ENCODE assay signal across 1 cellular context in genomic region chrX:2426289-2426882, GRCh38.
TF ChIP-seq lines count a peak whose summit lies in the region.

No MANE protein-coding gene starts in this region.

TF ChIP-seq in HepG2, 621 proteins besides CTCF, POLR2A, EP300 and RAD21 (continues in another document):
- TF ChIP-seq, protein P1, sequence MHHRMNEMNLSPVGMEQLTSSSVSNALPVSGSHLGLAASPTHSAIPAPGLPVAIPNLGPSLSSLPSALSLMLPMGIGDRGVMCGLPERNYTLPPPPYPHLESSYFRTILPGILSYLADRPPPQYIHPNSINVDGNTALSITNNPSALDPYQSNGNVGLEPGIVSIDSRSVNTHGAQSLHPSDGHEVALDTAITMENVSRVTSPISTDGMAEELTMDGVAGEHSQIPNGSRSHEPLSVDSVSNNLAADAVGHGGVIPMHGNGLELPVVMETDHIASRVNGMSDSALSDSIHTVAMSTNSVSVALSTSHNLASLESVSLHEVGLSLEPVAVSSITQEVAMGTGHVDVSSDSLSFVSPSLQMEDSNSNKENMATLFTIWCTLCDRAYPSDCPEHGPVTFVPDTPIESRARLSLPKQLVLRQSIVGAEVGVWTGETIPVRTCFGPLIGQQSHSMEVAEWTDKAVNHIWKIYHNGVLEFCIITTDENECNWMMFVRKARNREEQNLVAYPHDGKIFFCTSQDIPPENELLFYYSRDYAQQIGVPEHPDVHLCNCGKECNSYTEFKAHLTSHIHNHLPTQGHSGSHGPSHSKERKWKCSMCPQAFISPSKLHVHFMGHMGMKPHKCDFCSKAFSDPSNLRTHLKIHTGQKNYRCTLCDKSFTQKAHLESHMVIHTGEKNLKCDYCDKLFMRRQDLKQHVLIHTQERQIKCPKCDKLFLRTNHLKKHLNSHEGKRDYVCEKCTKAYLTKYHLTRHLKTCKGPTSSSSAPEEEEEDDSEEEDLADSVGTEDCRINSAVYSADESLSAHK (CRISPR knock-in tag; IDR thresholded peaks at IDR 0.05; ENCODE audit: borderline replicate concordance) = no peak
- TF ChIP-seq, protein P2, sequence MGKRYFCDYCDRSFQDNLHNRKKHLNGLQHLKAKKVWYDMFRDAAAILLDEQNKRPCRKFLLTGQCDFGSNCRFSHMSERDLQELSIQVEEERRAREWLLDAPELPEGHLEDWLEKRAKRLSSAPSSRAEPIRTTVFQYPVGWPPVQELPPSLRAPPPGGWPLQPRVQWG (CRISPR knock-in tag; IDR thresholded peaks at IDR 0.05; ENCODE audit: borderline replicate concordance, low read depth) = no peak
- TF ChIP-seq ZFP36L1 (CRISPR knock-in tag; IDR thresholded peaks at IDR 0.05) = no peak
- TF ChIP-seq ZNF205 (CRISPR knock-in tag; IDR thresholded peaks at IDR 0.05) = no peak
- TF ChIP-seq ATF7 (IDR thresholded peaks at IDR 0.05) = peak; percentile 5; the same call in 1 of the 2 replicates
- TF ChIP-seq ATF7 (CRISPR knock-in tag; IDR thresholded peaks at IDR 0.05) = no peak
- TF ChIP-seq ETV5 (CRISPR knock-in tag; IDR thresholded peaks at IDR 0.05; ENCODE audit: borderline replicate concordance) = no peak
- TF ChIP-seq AHDC1 (CRISPR knock-in tag; IDR thresholded peaks at IDR 0.05; ENCODE audit: borderline replicate concordance) = no peak
- no peak for TF ChIP-seq ZEB1 (IDR thresholded peaks at IDR 0.05; ENCODE audit: insufficient replicate concordance, low read depth)
- TF ChIP-seq ZNF670 (CRISPR knock-in tag; IDR thresholded peaks at IDR 0.05; ENCODE audit: borderline replicate concordance) = no peak
- no peak for TF ChIP-seq ZC3H4 (CRISPR knock-in tag; IDR thresholded peaks at IDR 0.05; ENCODE audit: borderline replicate concordance)
- no peak for TF ChIP-seq NPAS2 (CRISPR knock-in tag; IDR thresholded peaks at IDR 0.05; ENCODE audit: borderline replicate concordance)
- TF ChIP-seq ADNP (CRISPR knock-in tag; IDR thresholded peaks at IDR 0.05) = no peak
- TF ChIP-seq, protein P3, sequence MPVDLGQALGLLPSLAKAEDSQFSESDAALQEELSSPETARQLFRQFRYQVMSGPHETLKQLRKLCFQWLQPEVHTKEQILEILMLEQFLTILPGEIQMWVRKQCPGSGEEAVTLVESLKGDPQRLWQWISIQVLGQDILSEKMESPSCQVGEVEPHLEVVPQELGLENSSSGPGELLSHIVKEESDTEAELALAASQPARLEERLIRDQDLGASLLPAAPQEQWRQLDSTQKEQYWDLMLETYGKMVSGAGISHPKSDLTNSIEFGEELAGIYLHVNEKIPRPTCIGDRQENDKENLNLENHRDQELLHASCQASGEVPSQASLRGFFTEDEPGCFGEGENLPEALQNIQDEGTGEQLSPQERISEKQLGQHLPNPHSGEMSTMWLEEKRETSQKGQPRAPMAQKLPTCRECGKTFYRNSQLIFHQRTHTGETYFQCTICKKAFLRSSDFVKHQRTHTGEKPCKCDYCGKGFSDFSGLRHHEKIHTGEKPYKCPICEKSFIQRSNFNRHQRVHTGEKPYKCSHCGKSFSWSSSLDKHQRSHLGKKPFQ (CRISPR knock-in tag; IDR thresholded peaks at IDR 0.05; ENCODE audit: insufficient replicate concordance) = no peak
- TF ChIP-seq ZBTB40 (IDR thresholded peaks at IDR 0.05) = 0 out of 2 replicates have a peak, but pooled peaks have one; percentile 1
- no peak for TF ChIP-seq ZBTB40 (CRISPR knock-in tag; IDR thresholded peaks at IDR 0.05)
- no peak for TF ChIP-seq ZFX (CRISPR knock-in tag; IDR thresholded peaks at IDR 0.05; ENCODE audit: low read depth)
- no peak for TF ChIP-seq CREM (IDR thresholded peaks at IDR 0.05)
- no peak for TF ChIP-seq CREM (CRISPR knock-in tag; IDR thresholded peaks at IDR 0.05)
- TF ChIP-seq CC2D1A (CRISPR knock-in tag; IDR thresholded peaks at IDR 0.05) = no peak
- no peak for TF ChIP-seq SRSF4 (IDR thresholded peaks at IDR 0.05; ENCODE audit: low read depth, low read length, poor library complexity, severe bottlenecking)
- no peak for TF ChIP-seq TBP (CRISPR knock-in tag; IDR thresholded peaks at IDR 0.05)
- TF ChIP-seq TCF7L2 (IDR thresholded peaks at IDR 0.05; ENCODE audit: low read depth, low read length) = no peak
- TF ChIP-seq ZNF24 (IDR thresholded peaks at IDR 0.05) = no peak
- no peak for TF ChIP-seq HOXA3 (CRISPR knock-in tag; IDR thresholded peaks at IDR 0.05)
- TF ChIP-seq LCORL (IDR thresholded peaks at IDR 0.05) = 0 out of 2 replicates have a peak, but pooled peaks have one; percentile 31
- TF ChIP-seq LCORL (CRISPR knock-in tag; IDR thresholded peaks at IDR 0.05) = no peak
- TF ChIP-seq U2AF2 (IDR thresholded peaks at IDR 0.05; ENCODE audit: low read depth, low read length) = no peak
- no peak for TF ChIP-seq ZSCAN20 (CRISPR knock-in tag; IDR thresholded peaks at IDR 0.05; ENCODE audit: borderline replicate concordance)
- TF ChIP-seq ZSCAN25 (CRISPR knock-in tag; IDR thresholded peaks at IDR 0.05) = no peak
- no peak for TF ChIP-seq ZBTB1 (CRISPR knock-in tag; IDR thresholded peaks at IDR 0.05; ENCODE audit: borderline replicate concordance)
- peak; percentile 88 for TF ChIP-seq ZNF512 (CRISPR knock-in tag; IDR thresholded peaks at IDR 0.05)
- TF ChIP-seq ZNF792 (CRISPR knock-in tag; IDR thresholded peaks at IDR 0.05) = no peak
- TF ChIP-seq ZNF503 (CRISPR knock-in tag; IDR thresholded peaks at IDR 0.05) = no peak
- TF ChIP-seq SPEN (CRISPR knock-in tag; IDR thresholded peaks at IDR 0.05; ENCODE audit: low read depth) = no peak
